In the genomic region with DNA sequence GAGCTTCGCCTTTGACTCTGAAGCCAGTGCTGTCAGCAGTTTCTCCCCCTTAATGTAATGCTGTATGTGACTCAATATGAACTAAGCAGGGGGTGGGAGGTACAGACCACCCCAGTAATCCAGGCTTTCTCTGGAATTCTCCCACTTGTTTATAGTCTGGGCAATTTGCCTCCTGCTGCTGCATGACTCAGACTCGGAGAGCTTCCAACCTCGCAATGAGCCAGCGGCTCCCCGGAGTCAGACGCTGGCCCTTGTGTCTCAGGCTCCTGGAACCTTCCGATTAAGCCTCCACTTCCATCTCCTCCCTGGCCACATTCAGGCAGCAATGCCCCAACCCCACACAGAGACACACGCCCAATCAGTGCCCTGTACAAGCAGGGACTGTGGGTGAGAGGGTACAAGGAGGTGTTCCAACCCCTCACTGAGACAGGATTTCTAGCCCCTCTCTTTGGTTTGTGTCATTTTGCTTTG, we compare ENCODE assay signal across 8 cellular contexts.
DNase-seq lines count a peak whose midpoint lies in the region; ATAC-seq and TF ChIP-seq lines count a peak whose summit lies in the region.

No MANE protein-coding gene starts in this region.

- H3K9me3 ChIP-seq in right atrium auricular region (peaks cover 5 to 14% of the 10 kb centered on the region in 2 donors), gastrocnemius medialis (no peaks in the 10 kb centered on the region)

- no peak for TF ChIP-seq POLR2A in gastrocnemius medialis (IDR thresholded peaks at IDR 0.05)

- H3K4me1 ChIP-seq in right atrium auricular region: peaks cover 0 to 17% of the 10 kb centered on the region in 2 donors
- H3K4me1 ChIP-seq in gastrocnemius medialis: peaks cover 0 to 23% of the 10 kb centered on the region in 2 donors

- DNase-seq in H7: peak; percentile 47
- peak; percentile 99 for DNase-seq in amniotic epithelial cell (ENCODE audit: low read depth)
- DNase-seq in right atrium auricular region (ENCODE audit: low spot score): peak; percentile 72
- DNase-seq in gastrocnemius medialis: peak; percentile 35 to 37
- no peak for DNase-seq in NCI-H526 treated with DMSO at 0.1 percent for 48 hours (lab: John Stamatoyannopoulos, UW)
- no peak for DNase-seq in GM10266 (ENCODE audit: extremely low spot score)

- H3K4me3 ChIP-seq in H7 (ENCODE audit: insufficient read depth, low read depth, low read length): no peak overlapping the region
- H3K4me3 ChIP-seq in right atrium auricular region: no peak overlapping the region
- H3K4me3 ChIP-seq in gastrocnemius medialis: no peak overlapping the region

- intact Hi-C loops in gastrocnemius medialis (cut with DNase I; ENCODE audit: low total_unique reads): no loop called here

- TF ChIP-seq CTCF in right atrium auricular region (IDR thresholded peaks at IDR 0.05) (no peak), gastrocnemius medialis (IDR thresholded peaks at IDR 0.05 in 4 of 5, conservative IDR thresholded peaks at IDR 0.05 in 1 of 5) (no peak), GM10266 (IDR thresholded peaks at IDR 0.05; ENCODE audit: control insufficient read depth, insufficient read depth, low read depth, missing control alignments) (no peak)

- ATAC-seq in gastrocnemius medialis (peak; percentile 76 to 90), GM18498 (IDR thresholded peaks at IDR 0.05; ENCODE audit: unreplicated experiment) (no peak), HG02938 (IDR thresholded peaks at IDR 0.05; ENCODE audit: unreplicated experiment) (no peak)

- in situ Hi-C loops in gastrocnemius medialis (cut with MboI; ENCODE audit: low sequenced_read_pairs in 4 of 4): no loop called here

- H3K27ac ChIP-seq in right atrium auricular region (peak overlapping the region; percentile 41 to 66), gastrocnemius medialis (peak overlapping the region in 1 of 4 donors; percentile 33)

- H3K36me3 ChIP-seq in H7 (replicated peaks; ENCODE audit: control insufficient read depth, insufficient read depth, low read length) (no peaks in the 10 kb centered on the region), right atrium auricular region (no peaks in the 10 kb centered on the region), gastrocnemius medialis (no peaks in the 10 kb centered on the region)

- H3K27me3 ChIP-seq in H7 (ENCODE audit: control insufficient read depth, insufficient read depth, low read length) (no peaks in the 10 kb centered on the region), right atrium auricular region (no peaks in the 10 kb centered on the region), gastrocnemius medialis (no peaks in the 10 kb centered on the region)

Comparison
In these comparisons a context has a peak if more than half of its experiments do, and no peak if none do; other contexts are left out.
1. DNase-seq: peak in H7 (single experiment), amniotic epithelial cell (single experiment), right atrium auricular region (single experiment) and gastrocnemius medialis (2 of 2); none in NCI-H526 treated with DMSO at 0.1 percent for 48 hours (single experiment) and GM10266 (single experiment).
2. ATAC-seq: peak in gastrocnemius medialis (2 of 2); none in GM18498 (single experiment) and HG02938 (single experiment).